32 cellular contexts compared by ENCODE assay signal in genomic region chr7:150745868-150746267, GRCh38. TPM values are rescaled to one million over a fixed set of nuclear protein-coding genes. Genes with fewer than 3 reads are reported as not detected.
DNase-seq lines count a peak whose midpoint lies in the region; ATAC-seq lines count a peak whose summit lies in the region.
"Had no signal": no experiment of that assay in that cellular context is flagged by ENCODE, and none has a peak within 500 bp of the region (broad histone marks: within the 10 kb centered on the region; RNA-seq: fewer than 3 reads in every experiment).

No MANE protein-coding gene starts in this region.

- H3K27me3 Mint-ChIP-seq in activated CD8-positive, alpha-beta memory T cell treated with anti-CD3 and anti-CD28 coated beads, Interleukin-2, amount 10 ng/mL, durations not matched to agents 7 days and 5 days: no peaks in the 10 kb centered on the region
- H3K27me3 Mint-ChIP-seq in CD8-positive, alpha-beta memory T cell: no peaks in the 10 kb centered on the region
- H3K27me3 Mint-ChIP-seq in activated T-helper 17 cell treated with anti-CD3 and anti-CD28 coated beads, Interleukin-2, amount 50 U/mL, for 72 hours: no peaks in the 10 kb centered on the region
- no peaks in the 10 kb centered on the region for H3K27me3 Mint-ChIP-seq in naive thymus-derived CD4-positive, alpha-beta T cell

- no peak overlapping the region for H3K4me2 ChIP-seq in mesenchymal stem cell (ENCODE audit: low read length, poor library complexity, severe bottlenecking)

- H2AFZ ChIP-seq in mesenchymal stem cell (ENCODE audit: low read depth, low read length): no peak overlapping the region

- no peaks in the 10 kb centered on the region for H3K27me3 ChIP-seq in CD8-positive, alpha-beta memory T cell (ENCODE audit: insufficient read depth, low read length, poor library complexity, severe bottlenecking)
- no peaks in the 10 kb centered on the region for H3K27me3 ChIP-seq in naive thymus-derived CD4-positive, alpha-beta T cell (ENCODE audit: control insufficient read depth in 2 of 2, insufficient read depth in 2 of 2, low read length in 2 of 2)
- no peaks in the 10 kb centered on the region; the same call in 1 of the 2 replicates for H3K27me3 ChIP-seq in HAP-1 (ENCODE audit: low read depth)
- H3K27me3 ChIP-seq in mesenchymal stem cell (ENCODE audit: control insufficient read depth in 1 of 2, insufficient read depth in 1 of 2, low read length in 2 of 2): peaks cover 0 to 17% of the 10 kb centered on the region in 2 experiments
- H3K27me3 ChIP-seq: esophagus squamous epithelium, heart right ventricle, right atrium auricular region, upper lobe of left lung had no signal

- 68% methylated on average over 3 of the region's 3 CpGs for WGBS in mesenchymal stem cell

- H4K91ac ChIP-seq in mesenchymal stem cell (ENCODE audit: low read length): no peak overlapping the region

- no peak overlapping the region for H3K14ac ChIP-seq in mesenchymal stem cell (ENCODE audit: low read length in 2 of 2)

- H3K9me3 ChIP-seq in CD8-positive, alpha-beta memory T cell (ENCODE audit: low read length): no peaks in the 10 kb centered on the region
- H3K9me3 ChIP-seq in naive thymus-derived CD4-positive, alpha-beta T cell (ENCODE audit: control insufficient read depth in 2 of 3, low read length in 3 of 3): no peaks in the 10 kb centered on the region
- no peaks in the 10 kb centered on the region for H3K9me3 ChIP-seq in HAP-1
- no peaks in the 10 kb centered on the region for H3K9me3 ChIP-seq in mesenchymal stem cell (ENCODE audit: control insufficient read depth, low read length)
- H3K9me3 ChIP-seq: BE2C, Caco-2, esophagus squamous epithelium, heart right ventricle, lower lobe of right lung, right atrium auricular region, upper lobe of left lung had no signal

- no peak overlapping the region for H3K4ac ChIP-seq in mesenchymal stem cell (ENCODE audit: low read depth in 1 of 2, low read length in 2 of 2)

- H4K8ac ChIP-seq in mesenchymal stem cell (ENCODE audit: low read length): no peak overlapping the region

- H3K18ac ChIP-seq in mesenchymal stem cell (ENCODE audit: low read depth in 1 of 2, low read length in 2 of 2): no peak overlapping the region

- peak overlapping the region; percentile 97 for H3K4me3 ChIP-seq in CD8-positive, alpha-beta memory T cell (ENCODE audit: low read length)
- H3K4me3 ChIP-seq in naive thymus-derived CD4-positive, alpha-beta T cell (ENCODE audit: low read length): peak overlapping the region; percentile 18
- H3K4me3 ChIP-seq in HAP-1 (no peak overlapping the region), mesenchymal stem cell (ENCODE audit: insufficient read depth in 1 of 2, low read depth in 1 of 2, low read length in 2 of 2) (no peak overlapping the region)
- H3K4me3 ChIP-seq: cardiac muscle cell, esophagus squamous epithelium, heart right ventricle, lower lobe of right lung, right atrium auricular region, upper lobe of left lung had no signal

- peaks cover 78% of the 10 kb centered on the region for H3K4me1 Mint-ChIP-seq in activated CD8-positive, alpha-beta memory T cell treated with anti-CD3 and anti-CD28 coated beads, Interleukin-2, amount 10 ng/mL, durations not matched to agents 7 days and 5 days
- H3K4me1 Mint-ChIP-seq in CD8-positive, alpha-beta memory T cell: peaks cover 98 to 100% (median 99%) of the 10 kb centered on the region in 3 donors
- peaks cover 67% of the 10 kb centered on the region for H3K4me1 Mint-ChIP-seq in activated T-helper 17 cell treated with anti-CD3 and anti-CD28 coated beads, Interleukin-2, amount 50 U/mL, for 72 hours
- peaks cover 61 to 100% (median 95%) of the 10 kb centered on the region in 7 donors for H3K4me1 Mint-ChIP-seq in naive thymus-derived CD4-positive, alpha-beta T cell
- H3K4me1 Mint-ChIP-seq: activated B cell treated with CpG ODN at 0.5 μM for 24 hours, endodermal cell, H9 had no signal

- in situ Hi-C loops in HAP-1 (cut with MboI; ENCODE audit: low sequenced_read_pairs): no loop called here

- POLR2A ChIA-PET in CD8-positive, alpha-beta memory T cell (lab: Charles Lee): interaction anchor here (0.7 to 5.4 kb wide), 8 partner anchors 9 to 297 kb away, joined by 3 to 31 read pairs (median 4); no protein-coding TSS in a partner anchor
- POLR2A ChIA-PET in naive thymus-derived CD4-positive, alpha-beta T cell (lab: Charles Lee): interaction anchor here (0.6 to 12.5 kb wide), 21 partner anchors 8 to 297 kb away, joined by 3 to 267 read pairs (median 7); partner anchors contain the start of genes GIMAP1, GIMAP2, GIMAP4 and GIMAP5

- H2BK120ac ChIP-seq in mesenchymal stem cell (ENCODE audit: low read depth, low read length): no peak overlapping the region

- no peak overlapping the region for H3K27ac ChIP-seq in CD8-positive, alpha-beta memory T cell (ENCODE audit: low read depth, low read length)
- peak overlapping the region; percentile 82 for H3K27ac ChIP-seq in naive thymus-derived CD4-positive, alpha-beta T cell (ENCODE audit: low read depth, low read length)
- no peak overlapping the region for H3K27ac ChIP-seq in mesenchymal stem cell (ENCODE audit: low read length, poor library complexity, severe bottlenecking)
- H3K27ac ChIP-seq: cardiac muscle cell, esophagus squamous epithelium, lower lobe of right lung, right atrium auricular region had no signal

- no peak overlapping the region for H2BK5ac ChIP-seq in mesenchymal stem cell (ENCODE audit: low read depth, low read length, poor library complexity, severe bottlenecking)

- no peak for ATAC-seq in activated CD8-positive, alpha-beta memory T cell treated with anti-CD3 and anti-CD28 coated beads, Interleukin-2, amount 10 ng/mL, durations not matched to agents 7 days and 5 days
- no peak for ATAC-seq in activated T-helper 17 cell treated with anti-CD3 and anti-CD28 coated beads, Interleukin-2, amount 50 U/mL, for 72 hours (replicated peaks)
- no peak for ATAC-seq in naive thymus-derived CD4-positive, alpha-beta T cell
- ATAC-seq: heart right ventricle, lower lobe of right lung, Panc1 had no signal

- intact Hi-C loops in naive thymus-derived CD4-positive, alpha-beta T cell (cut with micrococcal nuclease): loop anchor here in 1 of 2 donors (1.0 to 2.0 kb wide), 2 partner anchors 9 to 113 kb away; partner anchors contain the start of gene GIMAP6

- H3K79me1 ChIP-seq in mesenchymal stem cell (replicated peaks; ENCODE audit: low read length, poor library complexity, severe bottlenecking): no peaks in the 10 kb centered on the region

- no peaks in the 10 kb centered on the region for H3K9me3 Mint-ChIP-seq in activated CD8-positive, alpha-beta memory T cell treated with anti-CD3 and anti-CD28 coated beads, Interleukin-2, amount 10 ng/mL, durations not matched to agents 7 days and 5 days (ENCODE audit: low read depth)
- H3K9me3 Mint-ChIP-seq in CD8-positive, alpha-beta memory T cell: no peaks in the 10 kb centered on the region
- no peaks in the 10 kb centered on the region for H3K9me3 Mint-ChIP-seq in activated T-helper 17 cell treated with anti-CD3 and anti-CD28 coated beads, Interleukin-2, amount 50 U/mL, for 72 hours
- H3K9me3 Mint-ChIP-seq in naive thymus-derived CD4-positive, alpha-beta T cell: peaks cover 0 to 3% (median 0%) of the 10 kb centered on the region in 11 donors
- H3K9me3 Mint-ChIP-seq: activated B cell treated with CpG ODN at 0.5 μM for 24 hours, endodermal cell had no signal

- H3K4me1 ChIP-seq in CD8-positive, alpha-beta memory T cell (ENCODE audit: insufficient read depth, low read length): peaks cover 96% of the 10 kb centered on the region
- peaks cover 75 to 78% of the 10 kb centered on the region in 2 donors for H3K4me1 ChIP-seq in naive thymus-derived CD4-positive, alpha-beta T cell (ENCODE audit: control insufficient read depth in 2 of 2, insufficient read depth in 2 of 2, low read length in 2 of 2)
- H3K4me1 ChIP-seq in HAP-1 (no peaks in the 10 kb centered on the region), mesenchymal stem cell (ENCODE audit: control insufficient read depth, insufficient read depth, low read depth, low read length) (no peaks in the 10 kb centered on the region)
- H3K4me1 ChIP-seq: BE2C, Caco-2 had no signal

- no peak overlapping the region for H2BK12ac ChIP-seq in mesenchymal stem cell (ENCODE audit: low read length in 2 of 2)

- H3K36me3 ChIP-seq in CD8-positive, alpha-beta memory T cell (ENCODE audit: insufficient read depth, low read length): peaks cover 39% of the 10 kb centered on the region
- H3K36me3 ChIP-seq in naive thymus-derived CD4-positive, alpha-beta T cell (ENCODE audit: control insufficient read depth in 2 of 3, insufficient read depth in 3 of 3, low read length in 3 of 3): peaks cover 14 to 47% (median 22%) of the 10 kb centered on the region in 3 experiments
- H3K36me3 ChIP-seq in HAP-1 (replicated peaks): no peaks in the 10 kb centered on the region
- H3K36me3 ChIP-seq in mesenchymal stem cell (ENCODE audit: control insufficient read depth in 1 of 2, insufficient read depth in 2 of 2, low read depth in 1 of 2, low read length in 2 of 2): no peaks in the 10 kb centered on the region
- H3K36me3 ChIP-seq: BE2C, cardiac muscle cell had no signal

- no peak overlapping the region for H3K9ac ChIP-seq in mesenchymal stem cell (ENCODE audit: low read length)

- no peak overlapping the region for H2AK5ac ChIP-seq in mesenchymal stem cell (ENCODE audit: low read length, severe bottlenecking)

- DNase-seq in activated CD8-positive, alpha-beta memory T cell treated with anti-CD3 and anti-CD28 coated beads, Interleukin-2, amount 10 ng/mL, durations not matched to agents 7 days and 5 days: no peak
- no peak for DNase-seq in activated CD8-positive, alpha-beta memory T cell treated with anti-CD3 and anti-CD28 coated beads, Interleukin-2, amount 50 U/mL, for 48 hours
- no peak for DNase-seq in CD8-positive, alpha-beta memory T cell
- no peak for DNase-seq in naive thymus-derived CD4-positive, alpha-beta T cell
- DNase-seq in NCI-H524 treated with DMSO at 0.1 percent for 48 hours (lab: John Stamatoyannopoulos, UW): no peak
- no peak for DNase-seq in HAP-1 (ENCODE audit: low spot score in 2 of 2)
- DNase-seq in mesenchymal stem cell: no peak
- DNase-seq: activated B cell treated with CpG ODN at 0.5 μM for 24 hours, activated gamma-delta T cell, aorta, BE2C, Caco-2, cortex of kidney, DMS79, endodermal cell, esophagus squamous epithelium, foreskin melanocyte, H9, heart right ventricle, IMR-90, kidney glomerular epithelial cell, lower lobe of right lung, NCI-H1092 treated with DMSO at 0.1 percent for 48 hours, NCI-H187 treated with DMSO at 0.1 percent for 48 hours, NCI-H526 treated with DMSO at 0.1 percent for 48 hours, SHP77, substantia nigra had no signal

- no peak overlapping the region for H3K4me3 Mint-ChIP-seq in activated CD8-positive, alpha-beta memory T cell treated with anti-CD3 and anti-CD28 coated beads, Interleukin-2, amount 10 ng/mL, durations not matched to agents 7 days and 5 days
- H3K4me3 Mint-ChIP-seq in CD8-positive, alpha-beta memory T cell: peak overlapping the region; percentile 70 to 100 (median 96)
- H3K4me3 Mint-ChIP-seq in activated T-helper 17 cell treated with anti-CD3 and anti-CD28 coated beads, Interleukin-2, amount 50 U/mL, for 72 hours: peak overlapping the region; percentile 89
- H3K4me3 Mint-ChIP-seq in naive thymus-derived CD4-positive, alpha-beta T cell: peak overlapping the region; percentile 90 to 100 (median 98)
- H3K4me3 Mint-ChIP-seq: activated B cell treated with CpG ODN at 0.5 μM for 24 hours, endodermal cell, H9 had no signal

- no peak overlapping the region for H2BK15ac ChIP-seq in mesenchymal stem cell (ENCODE audit: low read depth, poor library complexity, severe bottlenecking)

- CTCF ChIA-PET in activated CD8-positive, alpha-beta memory T cell treated with anti-CD3 and anti-CD28 coated beads, Interleukin-2, amount 10 ng/mL, durations not matched to agents 7 days and 5 days (lab: Charles Lee): interaction anchor here (0.6 to 2.2 kb wide), 5 partner anchors 10 to 297 kb away, joined by 3 to 9 read pairs (median 4); partner anchors contain the start of gene GIMAP6
- CTCF ChIA-PET in CD8-positive, alpha-beta memory T cell (lab: Charles Lee): interaction anchor here (9.6 kb wide), 1 partner anchor 295 kb away, joined by 60 read pairs; the partner anchor contains the start of gene GIMAP8
- CTCF ChIA-PET in naive thymus-derived CD4-positive, alpha-beta T cell (lab: Charles Lee): interaction anchor here (0.6 to 2.0 kb wide), 4 partner anchors 13 to 296 kb away, joined by 3 to 9 read pairs (median 6); partner anchors contain the start of genes GIMAP2, GIMAP4 and GIMAP8

- H3K23ac ChIP-seq in mesenchymal stem cell (ENCODE audit: low read length in 2 of 2): no peak overlapping the region

- peaks cover 48% of the 10 kb centered on the region for H3K36me3 Mint-ChIP-seq in activated CD8-positive, alpha-beta memory T cell treated with anti-CD3 and anti-CD28 coated beads, Interleukin-2, amount 10 ng/mL, durations not matched to agents 7 days and 5 days
- H3K36me3 Mint-ChIP-seq in CD8-positive, alpha-beta memory T cell: peaks cover 37 to 60% (median 43%) of the 10 kb centered on the region in 3 donors
- peaks cover 62% of the 10 kb centered on the region for H3K36me3 Mint-ChIP-seq in activated T-helper 17 cell treated with anti-CD3 and anti-CD28 coated beads, Interleukin-2, amount 50 U/mL, for 72 hours (ENCODE audit: low read depth)
- H3K36me3 Mint-ChIP-seq in naive thymus-derived CD4-positive, alpha-beta T cell: peaks cover 42 to 67% (median 55%) of the 10 kb centered on the region in 5 donors

- H3K27ac Mint-ChIP-seq in activated CD8-positive, alpha-beta memory T cell treated with anti-CD3 and anti-CD28 coated beads, Interleukin-2, amount 10 ng/mL, durations not matched to agents 7 days and 5 days: peak overlapping the region; percentile 13
- peak overlapping the region; percentile 73 to 99 (median 92) for H3K27ac Mint-ChIP-seq in CD8-positive, alpha-beta memory T cell
- H3K27ac Mint-ChIP-seq in activated T-helper 17 cell treated with anti-CD3 and anti-CD28 coated beads, Interleukin-2, amount 50 U/mL, for 72 hours: peak overlapping the region; percentile 97
- peak overlapping the region; percentile 93 to 97 (median 95) for H3K27ac Mint-ChIP-seq in naive thymus-derived CD4-positive, alpha-beta T cell
- H3K27ac Mint-ChIP-seq: activated B cell treated with CpG ODN at 0.5 μM for 24 hours, endodermal cell, H9 had no signal

RNA-seq across cellular contexts. Expression of gene GIMAP5, which starts 8.7 kb away (rescaled TPM):
- 10 to 100 TPM; 41.0 to 42.5 TPM for total RNA-seq in activated CD8-positive, alpha-beta memory T cell treated with anti-CD3 and anti-CD28 coated beads, Interleukin-2, amount 10 ng/mL, durations not matched to agents 7 days and 5 days
- total RNA-seq in CD8-positive, alpha-beta memory T cell: 10 to 100 TPM; 63.9 to 70.4 TPM
- polyA plus RNA-seq in CD8-positive, alpha-beta memory T cell: 475 TPM
- 100 to 1,000 TPM; 106 to 142 TPM for total RNA-seq in activated T-helper 17 cell treated with anti-CD3 and anti-CD28 coated beads, Interleukin-2, amount 50 U/mL, for 72 hours
- 100 to 1,000 TPM in 3 of 5 experiments, 10 to 100 TPM in 2; 58.1 to 422 (median 214) TPM for total RNA-seq in naive thymus-derived CD4-positive, alpha-beta T cell
- polyA plus RNA-seq in naive thymus-derived CD4-positive, alpha-beta T cell: 100 to 1,000 TPM; 570 to 819 TPM
- polyA plus RNA-seq in mesenchymal stem cell (2013, experiment 1 of 2): not detected
- not detected for polyA plus RNA-seq in mesenchymal stem cell (2013, experiment 2 of 2)
- total RNA-seq: Caco-2, endodermal cell, H9, IMR-90 had no signal
- polyA plus RNA-seq: IMR-90 had no signal

RNA-seq across cellular contexts. Expression of gene GIMAP1, which starts 29.5 kb away (rescaled TPM):
- total RNA-seq in activated CD8-positive, alpha-beta memory T cell treated with anti-CD3 and anti-CD28 coated beads, Interleukin-2, amount 10 ng/mL, durations not matched to agents 7 days and 5 days: 10 to 100 TPM in 1 of 2 experiments, 1 to 10 TPM in 1; 6.8 to 12.4 TPM
- 10 to 100 TPM in 1 of 2 experiments, 1 to 10 TPM in 1; 9.8 to 10.0 TPM for total RNA-seq in CD8-positive, alpha-beta memory T cell
- polyA plus RNA-seq in CD8-positive, alpha-beta memory T cell: 86.1 TPM
- 1 to 10 TPM; 5.1 to 5.6 TPM for total RNA-seq in activated T-helper 17 cell treated with anti-CD3 and anti-CD28 coated beads, Interleukin-2, amount 50 U/mL, for 72 hours
- 100 to 1,000 TPM in 2 of 5 experiments, 10 to 100 TPM in 3; 23.3 to 124 (median 32.6) TPM for total RNA-seq in naive thymus-derived CD4-positive, alpha-beta T cell
- 100 to 1,000 TPM in 1 of 2 donors, 10 to 100 TPM in 1; 75.4 to 104 TPM for polyA plus RNA-seq in naive thymus-derived CD4-positive, alpha-beta T cell
- not detected for polyA plus RNA-seq in mesenchymal stem cell (2013, experiment 1 of 2)
- not detected for polyA plus RNA-seq in mesenchymal stem cell (2013, experiment 2 of 2)
- total RNA-seq: Caco-2, endodermal cell, H9, IMR-90 had no signal
- polyA plus RNA-seq: cardiac muscle cell, IMR-90 had no signal

RNA-seq across cellular contexts. Expression of gene TMEM176B, which starts 54.3 kb away (rescaled TPM):
- total RNA-seq in activated CD8-positive, alpha-beta memory T cell treated with anti-CD3 and anti-CD28 coated beads, Interleukin-2, amount 10 ng/mL, durations not matched to agents 7 days and 5 days: not detected
- under 1 TPM; 0.20 to 0.27 TPM for total RNA-seq in CD8-positive, alpha-beta memory T cell
- not detected for polyA plus RNA-seq in CD8-positive, alpha-beta memory T cell
- not detected for total RNA-seq in activated T-helper 17 cell treated with anti-CD3 and anti-CD28 coated beads, Interleukin-2, amount 50 U/mL, for 72 hours
- 1 to 10 TPM in 3 of 5 experiments, not detected in 2; 2.0 to 7.1 (median 2.8) TPM for total RNA-seq in naive thymus-derived CD4-positive, alpha-beta T cell
- under 1 TPM in 1 of 2 donors, not detected in 1; 0.53 TPM for polyA plus RNA-seq in naive thymus-derived CD4-positive, alpha-beta T cell
- polyA plus RNA-seq in mesenchymal stem cell (2013, experiment 1 of 2): 5.5 TPM
- polyA plus RNA-seq in mesenchymal stem cell (2013, experiment 2 of 2): 5.8 TPM
- total RNA-seq: IMR-90 had no signal
- polyA plus RNA-seq: IMR-90 had no signal

RNA-seq across cellular contexts. Expression of gene TMEM176A, which starts 54.7 kb away (rescaled TPM):
- total RNA-seq in activated CD8-positive, alpha-beta memory T cell treated with anti-CD3 and anti-CD28 coated beads, Interleukin-2, amount 10 ng/mL, durations not matched to agents 7 days and 5 days: not detected
- total RNA-seq in CD8-positive, alpha-beta memory T cell: under 1 TPM in 1 of 2 experiments, not detected in 1; 0.26 TPM
- polyA plus RNA-seq in CD8-positive, alpha-beta memory T cell: not detected
- total RNA-seq in activated T-helper 17 cell treated with anti-CD3 and anti-CD28 coated beads, Interleukin-2, amount 50 U/mL, for 72 hours: under 1 TPM in 1 of 2 donors, not detected in 1; 0.45 TPM
- 1 to 10 TPM in 3 of 5 experiments, not detected in 2; 1.3 to 4.4 (median 1.8) TPM for total RNA-seq in naive thymus-derived CD4-positive, alpha-beta T cell
- under 1 TPM; 0.35 to 0.38 TPM for polyA plus RNA-seq in naive thymus-derived CD4-positive, alpha-beta T cell
- polyA plus RNA-seq in mesenchymal stem cell (2013, experiment 1 of 2): 4.9 TPM
- 4.5 TPM for polyA plus RNA-seq in mesenchymal stem cell (2013, experiment 2 of 2)
- total RNA-seq: activated B cell treated with CpG ODN at 0.5 μM for 24 hours, endodermal cell, H9, IMR-90 had no signal
- polyA plus RNA-seq: IMR-90 had no signal

Comparison
In these comparisons a context has a peak if more than half of its experiments do, and no peak if none do; other contexts are left out.
1. H3K27ac Mint-ChIP-seq: peak in every context shown above with its lines; median percentile 97 in activated T-helper 17 cell treated with anti-CD3 and anti-CD28 coated beads, Interleukin-2, amount 50 U/mL, for 72 hours; 95 in naive thymus-derived CD4-positive, alpha-beta T cell; 92 in CD8-positive, alpha-beta memory T cell; 13 in activated CD8-positive, alpha-beta memory T cell treated with anti-CD3 and anti-CD28 coated beads, Interleukin-2, amount 10 ng/mL, durations not matched to agents 7 days and 5 days.
2. H3K4me3 ChIP-seq: peak in CD8-positive, alpha-beta memory T cell (single experiment) and naive thymus-derived CD4-positive, alpha-beta T cell (single experiment); none in HAP-1 (single experiment) and mesenchymal stem cell (0 of 2).